Comparison of ENCODE assay signal across 14 cellular contexts in genomic region chr13:38979891-38980627, GRCh38. TPM values are rescaled to one million over a fixed set of nuclear protein-coding genes. Genes with fewer than 3 reads are reported as not detected.
DNase-seq lines count a peak whose midpoint lies in the region; ATAC-seq and TF ChIP-seq lines count a peak whose summit lies in the region.
"Had no signal": no experiment of that assay in that cellular context is flagged by ENCODE, and none has a peak within 500 bp of the region (broad histone marks: within the 10 kb centered on the region; RNA-seq: fewer than 3 reads in every experiment).

No MANE protein-coding gene starts in this region.

- WGBS in GM23248 (ENCODE audit: low coverage in 1 of 2, low lambda C conversion rate in 2 of 2, missing lambda C conversion rate in 2 of 2), 2 experiments = 2 to 3% methylated on average over 8 of the region's 8 CpGs
- WGBS in smooth muscle cell (ENCODE audit: low lambda C conversion rate) = 65% methylated on average over 8 of the region's 8 CpGs

- H3K9me2 ChIP-seq in GM23248 (ENCODE audit: insufficient read depth) = no peaks in the 10 kb centered on the region

- 0 out of 2 replicates have a peak, but pooled peaks cover 10% of the 10 kb centered on the region for H3K27me3 ChIP-seq in GM23248 (replicated peaks; ENCODE audit: insufficient read depth)
- no peaks in the 10 kb centered on the region for H3K27me3 ChIP-seq in neuron (ENCODE audit: insufficient read depth, low read length)
- no peaks in the 10 kb centered on the region for H3K27me3 ChIP-seq in smooth muscle cell (ENCODE audit: low read depth)

- ATAC-seq in GM18505 (IDR thresholded peaks at IDR 0.05; ENCODE audit: unreplicated experiment) = no peak

- H3K27ac ChIP-seq in GM23248 (no peak overlapping the region), smooth muscle cell (ENCODE audit: low read depth) (no peak overlapping the region), coronary artery (no peak overlapping the region)

- no peak overlapping the region for H3K9ac ChIP-seq in GM23248
- no peak overlapping the region for H3K9ac ChIP-seq in smooth muscle cell (ENCODE audit: low read depth)

- H3K4me2 ChIP-seq in GM23248 (ENCODE audit: unreplicated experiment) (no peak overlapping the region), smooth muscle cell (no peak overlapping the region)

- no peaks in the 10 kb centered on the region for H3F3A ChIP-seq in GM23248 (ENCODE audit: insufficient read depth)
- no peaks in the 10 kb centered on the region for H3F3A ChIP-seq in smooth muscle cell (ENCODE audit: low read depth)

- H3K4me1 ChIP-seq in GM23248 (ENCODE audit: insufficient read depth) = no peaks in the 10 kb centered on the region
- peaks cover 16% of the 10 kb centered on the region for H3K4me1 ChIP-seq in neuron (ENCODE audit: insufficient read depth, low read length)
- H3K4me1 ChIP-seq in smooth muscle cell (ENCODE audit: low read depth) = peaks cover 19% of the 10 kb centered on the region

- H3K79me2 ChIP-seq in GM23248 (ENCODE audit: insufficient read depth) (no peaks in the 10 kb centered on the region), smooth muscle cell (ENCODE audit: low read depth) (no peaks in the 10 kb centered on the region)

- H3K9me3 ChIP-seq in GM23248 (ENCODE audit: low read depth) (no peaks in the 10 kb centered on the region), neuron (ENCODE audit: low read length) (no peaks in the 10 kb centered on the region), smooth muscle cell (replicated peaks; ENCODE audit: low read depth) (no peaks in the 10 kb centered on the region)

- H4K20me1 ChIP-seq in GM23248 (ENCODE audit: insufficient read depth) (no peaks in the 10 kb centered on the region), smooth muscle cell (ENCODE audit: low read depth) (no peaks in the 10 kb centered on the region)

- H3K36me3 ChIP-seq in GM23248 (ENCODE audit: low read depth) = no peaks in the 10 kb centered on the region
- no peaks in the 10 kb centered on the region for H3K36me3 ChIP-seq in neuron (ENCODE audit: insufficient read depth, low read length)
- no peaks in the 10 kb centered on the region for H3K36me3 ChIP-seq in smooth muscle cell (ENCODE audit: low read depth)

- H3K4me3 ChIP-seq in GM23248 (no peak overlapping the region), fibroblast of mammary gland (ENCODE audit: control insufficient read depth, low read depth, low read length) (no peak overlapping the region), neuron (ENCODE audit: low read length) (peak overlapping the region; percentile 1), smooth muscle cell (no peak overlapping the region), coronary artery (no peak overlapping the region)

- H2AFZ ChIP-seq in GM23248 = no peak overlapping the region
- H2AFZ ChIP-seq in neuron (ENCODE audit: low read depth, low read length) = peak overlapping the region; percentile 71
- no peak overlapping the region for H2AFZ ChIP-seq in smooth muscle cell (ENCODE audit: low read depth)

- TF ChIP-seq POLR2A in GM18505 (IDR thresholded peaks at IDR 0.05; ENCODE audit: borderline replicate concordance, extremely low read depth, insufficient read depth, insufficient read length) = no peak

- TF ChIP-seq CTCF in fibroblast of mammary gland (conservative IDR thresholded peaks at IDR 0.05; ENCODE audit: control insufficient read depth, insufficient read depth, low read depth, low read length) (no peak), smooth muscle cell (IDR thresholded peaks at IDR 0.05; ENCODE audit: borderline replicate concordance, insufficient read depth, poor library complexity, severe bottlenecking) (no peak), coronary artery (IDR thresholded peaks at IDR 0.05) (no peak)

- DNase-seq in GM23248 = peak; percentile 9
- peak; percentile 94 for DNase-seq in NCI-H69 (lab: John Stamatoyannopoulos, UW)
- DNase-seq in fibroblast of mammary gland (ENCODE audit: low read depth) = peak; percentile 23
- no peak for DNase-seq in smooth muscle cell (lab: John Stamatoyannopoulos, UW; ENCODE audit: unreplicated experiment)
- DNase-seq in coronary artery (ENCODE audit: low spot score) = no peak
- DNase-seq in stimulated activated naive CD4-positive, alpha-beta T cell treated with Interleukin-2 at 50 U/mL for 16 hours (lab: John Stamatoyannopoulos, UW) = no peak
- DNase-seq: activated CD4-positive, alpha-beta T cell treated with anti-CD3 and anti-CD28 coated beads for 4 hours; activated effector memory CD4-positive, alpha-beta T cell treated with anti-CD3 and anti-CD28 coated beads, Interleukin-2, amount 50 U/mL, for 16 hours; KBM-7; mesenchymal stem cell; SW 1271 had no signal

- in situ Hi-C loops in GM23248 (cut with MboI) = no loop called here

RNA-seq across cellular contexts. Expression of gene STOML3, which starts 10.6 kb away (rescaled TPM):
- not detected in 2 replicates for total RNA-seq in GM23248 (2014; rRNA removed; shearing (Covaris generic))
- polyA plus RNA-seq in GM23248 (2016; fragmentation: Nextera tagmentation; extraction: Ambion mirVana) (not detected in 2 replicates), smooth muscle cell (not detected in 2 replicates)
- not detected in 2 replicates for total RNA-seq in smooth muscle cell
- total RNA-seq: NCI-H460 had no signal

RNA-seq across cellular contexts. Expression of gene PROSER1, which starts 57.8 kb away (rescaled TPM):
- total RNA-seq in GM23248 (2014; rRNA removed; shearing (Covaris generic)) = 6.7 and 19.3 TPM in 2 replicates
- 7.6 and 8.3 TPM in 2 replicates for polyA plus RNA-seq in GM23248 (2016; fragmentation: Nextera tagmentation; extraction: Ambion mirVana)
- 9.7 and 11.2 TPM in 2 replicates for total RNA-seq in smooth muscle cell
- 7.6 and 8.6 TPM in 2 replicates for polyA plus RNA-seq in smooth muscle cell

RNA-seq across cellular contexts. Expression of gene NHLRC3, which starts 58.2 kb away (rescaled TPM):
- 7.6 and 12.9 TPM in 2 replicates for total RNA-seq in GM23248 (2014; rRNA removed; shearing (Covaris generic))
- polyA plus RNA-seq in GM23248 (2016; fragmentation: Nextera tagmentation; extraction: Ambion mirVana) (6.6 and 7.8 TPM in 2 replicates), smooth muscle cell (6.2 and 9.2 TPM in 2 replicates)
- total RNA-seq in smooth muscle cell = 11.5 and 12.0 TPM in 2 replicates

Comparison
In these comparisons a context has a peak if more than half of its experiments do, and no peak if none do; other contexts are left out.
1. DNase-seq: peak in GM23248 (single experiment), NCI-H69 (single experiment) and fibroblast of mammary gland (single experiment); none in smooth muscle cell (single experiment), coronary artery (single experiment) and stimulated activated naive CD4-positive, alpha-beta T cell treated with Interleukin-2 at 50 U/mL for 16 hours (single experiment).